7 cellular contexts compared by ENCODE assay signal in genomic region chrX:154541896-154542722, GRCh38. TPM values are rescaled to one million over a fixed set of nuclear protein-coding genes. Genes with fewer than 3 reads are reported as not detected.
DNase-seq lines count a peak whose midpoint lies in the region; ATAC-seq, FAIRE-seq and TF ChIP-seq lines count a peak whose summit lies in the region.

No MANE protein-coding gene starts in this region.

- peak; percentile 95 for FAIRE-seq in HepG2 (lab: Jason Lieb, UNC)

- DNase-seq in HFFc6 (peak; percentile 88), SK-N-SH (no peak), HepG2 (ENCODE audit: low spot score) (peak; percentile 94), NCI-H345 treated with DMSO at 0.1 percent for 48 hours (lab: John Stamatoyannopoulos, UW; ENCODE audit: unreplicated experiment) (no peak)
- DNase-seq in stimulated activated CD8-positive, alpha-beta memory T cell treated with anti-CD3 and anti-CD28 coated beads, Interleukin-7, amount 100 ng/mL, for 4 hours (ENCODE audit: low read depth in 2 of 2) = peak; percentile 52 to 59

- H3K4me1 ChIP-seq in SK-N-SH (ENCODE audit: control insufficient read depth in 1 of 2, insufficient read depth in 2 of 2, low read depth in 1 of 2, low read length in 1 of 2) (peaks cover 16% of the 10 kb centered on the region in 2 experiments; a peak in 3 of 4 replicates), HepG2 (ENCODE audit: insufficient read depth, low read length) (peaks cover 66% of the 10 kb centered on the region)

- peak in 1 of 2 experiments; percentile 88; a peak in 2 of 4 replicates for TF ChIP-seq EP300 in SK-N-SH (IDR thresholded peaks at IDR 0.05; ENCODE audit: borderline replicate concordance in 1 of 2, low read depth in 1 of 2, low read length in 1 of 2)
- peak in 1 of 2 experiments; percentile 93; a peak in 2 of 4 replicates for TF ChIP-seq EP300 in HepG2 (IDR thresholded peaks at IDR 0.05; ENCODE audit: low read depth in 2 of 2, low read length in 2 of 2)
- peak; percentile 77; the same call in 1 of the 2 replicates for TF ChIP-seq EP300 in HepG2 (CRISPR knock-in tag; IDR thresholded peaks at IDR 0.05; ENCODE audit: borderline replicate concordance)

- H3K27ac ChIP-seq in SK-N-SH (ENCODE audit: low read depth in 2 of 2, low read length in 1 of 2) = peak overlapping the region in 1 of 2 experiments; percentile 92; a peak in 3 of 4 replicates
- peak overlapping the region; percentile 100 for H3K27ac ChIP-seq in HepG2 (ENCODE audit: extremely low read length, insufficient read depth, low read length)

- ATAC-seq in HepG2 = peak; percentile 59
- no peak for ATAC-seq in HG03460 (IDR thresholded peaks at IDR 0.05; ENCODE audit: unreplicated experiment)

- H3K9me3 Mint-ChIP-seq in HFFc6 (no peaks in the 10 kb centered on the region), brain (peaks cover 0 to 18% (median 0%) of the 10 kb centered on the region in 5 experiments)

- H3K27ac Mint-ChIP-seq in HFFc6 (peak overlapping the region; percentile 99), brain (peak overlapping the region in 3 of 5 experiments; percentile 53 to 66 (median 64))

- intact Hi-C loops in HepG2 (cut with micrococcal nuclease; ENCODE audit: unreplicated experiment) = no loop called here

- H3K36me3 ChIP-seq in SK-N-SH (replicated peaks in 1 of 2; ENCODE audit: control insufficient read depth in 1 of 2, insufficient read depth in 2 of 2, low read length in 1 of 2) (peaks cover 0 to 3% of the 10 kb centered on the region in 2 experiments), HepG2 (replicated peaks in 1 of 2; ENCODE audit: control insufficient read depth in 1 of 2, insufficient read depth in 2 of 2, low read length in 2 of 2) (0 out of 5 replicates have a peak, but pooled peaks cover 0 to 5% of the 10 kb centered on the region in 2 experiments)

- H3K9ac ChIP-seq in SK-N-SH (peak overlapping the region; percentile 54; the same call in 1 of the 2 replicates), HepG2 (ENCODE audit: insufficient read depth, low read depth, low read length) (peak overlapping the region; percentile 96)

- BruUV-seq in HepG2 (replicated peaks; lab: Mats Ljungman, UMichigan) = no TSS peak

- WGBS in SK-N-SH (ENCODE audit: low lambda C conversion rate) = 14% methylated on average over 8 of the region's 12 CpGs
- 0% methylated on average over 2 of the region's 12 CpGs for WGBS in HepG2 (ENCODE audit: low lambda C conversion rate)

- H3K9me3 ChIP-seq in SK-N-SH = no peaks in the 10 kb centered on the region
- no peaks in the 10 kb centered on the region for H3K9me3 ChIP-seq in HepG2 (ENCODE audit: low read length)

- H3K27me3 Mint-ChIP-seq in HFFc6 (ENCODE audit: insufficient read depth) = no peaks in the 10 kb centered on the region
- no peaks in the 10 kb centered on the region for H3K27me3 Mint-ChIP-seq in brain

- no peaks in the 10 kb centered on the region for H3K9me2 ChIP-seq in SK-N-SH

- no peak for TF ChIP-seq RAD21 in SK-N-SH (IDR thresholded peaks at IDR 0.05; ENCODE audit: low read length)
- TF ChIP-seq RAD21 in HepG2 (CRISPR knock-in tag; IDR thresholded peaks at IDR 0.05) = no peak

- no peak overlapping the region for H2AFZ ChIP-seq in SK-N-SH (ENCODE audit: low read depth)
- no peak overlapping the region for H2AFZ ChIP-seq in HepG2 (ENCODE audit: low read length)

- H3K36me3 Mint-ChIP-seq in HFFc6 (ENCODE audit: low read depth) (peaks cover 22% of the 10 kb centered on the region), brain (peaks cover 4% of the 10 kb centered on the region)

- in situ Hi-C loops in HepG2 (cut with HindIII; ENCODE audit: extremely low pct_ligation_motif_present, low pct_unique_long_range_greater_than_20kb) = loop anchor here (25.0 kb wide), 1 partner anchor 130 kb away; the partner anchor contains the start of genes DNASE1L1 and TAFAZZIN

- TF ChIP-seq CTCF in HFFc6 (IDR thresholded peaks at IDR 0.05) (no peak), SK-N-SH (IDR thresholded peaks at IDR 0.05) (no peak), brain (conservative IDR thresholded peaks at IDR 0.05) (no peak), HepG2 (CRISPR knock-in tag; IDR thresholded peaks at IDR 0.05) (no peak)

- POLR2A ChIA-PET in SK-N-SH (lab: Yijun Ruan, JAX) = interaction anchor here (0.6 to 1.7 kb wide), 2 partner anchors 15 to 107 kb away, joined by 3 to 6 read pairs; no protein-coding TSS in a partner anchor
- POLR2A ChIA-PET in HepG2 (lab: Yijun Ruan, JAX) = interaction anchor here (0.6 to 4.0 kb wide), 13 partner anchors 13 to 172 kb away, joined by 3 to 38 read pairs (median 13); partner anchors contain the start of genes DNASE1L1, EMD, FAM3A and FLNA

- CTCF ChIA-PET in SK-N-SH (lab: Yijun Ruan, JAX) = interaction anchor here (0.7 to 0.8 kb wide), 2 partner anchors 144 to 234 kb away, joined by 3 read pairs; partner anchors contain the start of gene RPL10
- CTCF ChIA-PET in HepG2 (lab: Yijun Ruan, JAX; ENCODE audit: low intra/inter-chr PET ratio, low total read pairs) = no interaction called here

- no peaks in the 10 kb centered on the region for H4K20me1 ChIP-seq in SK-N-SH (ENCODE audit: insufficient read depth)
- 0 out of 2 replicates have a peak, but pooled peaks cover 6% of the 10 kb centered on the region for H4K20me1 ChIP-seq in HepG2 (ENCODE audit: insufficient read depth, low read length)

- H3K4me2 ChIP-seq in SK-N-SH (peak overlapping the region; percentile 67), HepG2 (ENCODE audit: low read depth, low read length) (peak overlapping the region; percentile 93)

- H3K27me3 ChIP-seq in SK-N-SH (ENCODE audit: insufficient read depth) (no peaks in the 10 kb centered on the region; the same call in 1 of the 2 replicates), HepG2 (ENCODE audit: control insufficient read depth in 1 of 2, insufficient read depth in 2 of 2, low read length in 2 of 2) (no peaks in the 10 kb centered on the region; a peak in 1 of 5 replicates)

- TF ChIP-seq POLR2A in HepG2 (IDR thresholded peaks at IDR 0.05; ENCODE audit: insufficient read depth in 1 of 2, low read depth in 2 of 2, low read length in 2 of 2) = no peak; a peak in 2 of 4 replicates

- H3K79me2 ChIP-seq in SK-N-SH (ENCODE audit: insufficient read depth) = peaks cover 42% of the 10 kb centered on the region
- peaks cover 34% of the 10 kb centered on the region for H3K79me2 ChIP-seq in HepG2 (ENCODE audit: insufficient read depth, low read length)

- H3K4me3 ChIP-seq in SK-N-SH (ENCODE audit: low read depth in 2 of 2, low read length in 1 of 2) (0 out of 4 replicates have a peak overlapping the region, but pooled peaks of 1 of the 2 experiments have one; percentile 23), HepG2 (replicated peaks in 1 of 3; ENCODE audit: insufficient read depth in 1 of 3, low read depth in 2 of 3, low read length in 3 of 3) (peak overlapping the region; percentile 54 to 78 (median 72); a peak in 5 of 6 replicates)

- no peaks in the 10 kb centered on the region for H3F3A ChIP-seq in SK-N-SH (replicated peaks; ENCODE audit: insufficient read depth)

- H3K4me1 Mint-ChIP-seq in HFFc6 (ENCODE audit: low read depth) = peaks cover 48% of the 10 kb centered on the region
- H3K4me1 Mint-ChIP-seq in brain = peaks cover 20% of the 10 kb centered on the region

- peak overlapping the region; percentile 58 for H3K4me3 Mint-ChIP-seq in HFFc6
- H3K4me3 Mint-ChIP-seq in brain = peak overlapping the region in 1 of 5 experiments; percentile 40

RNA-seq across cellular contexts. Expression of gene G6PD, which starts 4.5 kb away (rescaled TPM):
- 100 to 1,000 TPM; 119 to 226 (median 192) TPM for total RNA-seq in HFFc6 (2021; fragmentation: NEBNext Ultra II Directional; extraction: Animal tissue kit (Norgen Biotek cat#: 25700))
- polyA plus RNA-seq in SK-N-SH (2012; rRNA removed) (70.1 and 131 TPM in 2 replicates), brain (ENCODE audit: insufficient read depth, low read depth, low replicate concordance) (64.6 TPM), HepG2 (2011; rRNA removed) (18.8 and 19.5 TPM in 2 replicates)
- polyA plus RNA-seq in SK-N-SH (2012; cell fraction: cytosol; rRNA removed) = 45.2 and 75.3 TPM in 2 replicates
- polyA plus RNA-seq in SK-N-SH (2012; cell fraction: nucleus; rRNA removed) = 192 and 210 TPM in 2 replicates
- total RNA-seq in HepG2 (2016; rRNA removed; fragmentation: Illumina TruSeq; extraction: Trizol) = 28.8 and 44.6 TPM in 2 replicates
- total RNA-seq in HepG2 (2016; cell fraction: cytosol; rRNA removed; fragmentation: Illumina TruSeq; extraction: Trizol; ENCODE audit: low read depth) = 31.2 and 32.2 TPM in 2 replicates
- 31.8 and 35.7 TPM in 2 replicates for total RNA-seq in HepG2 (2016; cell fraction: insoluble cytoplasmic fraction; rRNA removed; fragmentation: Illumina TruSeq; extraction: Trizol)
- 17.4 and 19.0 TPM in 2 replicates for total RNA-seq in HepG2 (2016; cell fraction: membrane; rRNA removed; fragmentation: Illumina TruSeq; extraction: Trizol)
- 29.9 and 30.0 TPM in 2 replicates for total RNA-seq in HepG2 (2016; cell fraction: nucleus; rRNA removed; fragmentation: Illumina TruSeq; extraction: Trizol)
- 10.6 and 13.2 TPM in 2 replicates for polyA plus RNA-seq in HepG2 (2011; cell fraction: cytosol; rRNA removed)
- 56.3 and 68.9 TPM in 2 replicates for polyA plus RNA-seq in HepG2 (2011; cell fraction: nucleus; rRNA removed)
- polyA plus RNA-seq in HepG2 (2012) = 42.2 and 78.7 TPM in 2 replicates
- 20.7 and 21.1 TPM in 2 replicates for polyA plus RNA-seq in HepG2 (2016; cell fraction: cytosol; fragmentation: Illumina TruSeq; extraction: Trizol; ENCODE audit: low read depth)
- polyA plus RNA-seq in HepG2 (2016; cell fraction: insoluble cytoplasmic fraction; fragmentation: Illumina TruSeq; extraction: Trizol; ENCODE audit: low read depth) = 81.5 and 118 TPM in 2 replicates
- 27.9 and 29.6 TPM in 2 replicates for polyA plus RNA-seq in HepG2 (2016; cell fraction: membrane; fragmentation: Illumina TruSeq; extraction: Trizol; ENCODE audit: low read depth)
- polyA plus RNA-seq in HepG2 (2016; cell fraction: nucleus; fragmentation: Illumina TruSeq; extraction: Trizol; ENCODE audit: insufficient read depth, low read depth) = 75.8 and 80.5 TPM in 2 replicates
- polyA minus RNA-seq in HepG2 (2011; rRNA and poly(A)+ RNA removed; ENCODE audit: low replicate concordance) = 44.6 and 150 TPM in 2 replicates
- 19.2 and 20.1 TPM in 2 replicates for polyA minus RNA-seq in HepG2 (2011; cell fraction: cytosol; rRNA and poly(A)+ RNA removed)
- polyA minus RNA-seq in HepG2 (2011; cell fraction: nucleus; rRNA and poly(A)+ RNA removed) = 21.4 and 32.2 TPM in 2 replicates

RNA-seq across cellular contexts. Expression of gene IKBKG, which starts 5.3 kb away (rescaled TPM):
- 10 to 100 TPM; 32.5 to 38.9 (median 37.5) TPM for total RNA-seq in HFFc6 (2021; fragmentation: NEBNext Ultra II Directional; extraction: Animal tissue kit (Norgen Biotek cat#: 25700))
- 32.5 and 36.4 TPM in 2 replicates for polyA plus RNA-seq in SK-N-SH (2012; rRNA removed)
- 14.5 and 21.4 TPM in 2 replicates for polyA plus RNA-seq in SK-N-SH (2012; cell fraction: cytosol; rRNA removed)
- polyA plus RNA-seq in SK-N-SH (2012; cell fraction: nucleus; rRNA removed) = 84.0 and 110 TPM in 2 replicates
- polyA plus RNA-seq in brain (ENCODE audit: insufficient read depth, low read depth, low replicate concordance) = 15.2 TPM
- 26.5 and 30.6 TPM in 2 replicates for total RNA-seq in HepG2 (2016; rRNA removed; fragmentation: Illumina TruSeq; extraction: Trizol)
- 5.0 and 5.2 TPM in 2 replicates for total RNA-seq in HepG2 (2016; cell fraction: cytosol; rRNA removed; fragmentation: Illumina TruSeq; extraction: Trizol; ENCODE audit: low read depth)
- total RNA-seq in HepG2 (2016; cell fraction: insoluble cytoplasmic fraction; rRNA removed; fragmentation: Illumina TruSeq; extraction: Trizol) = 23.9 and 32.1 TPM in 2 replicates
- total RNA-seq in HepG2 (2016; cell fraction: membrane; rRNA removed; fragmentation: Illumina TruSeq; extraction: Trizol) = 8.3 and 8.6 TPM in 2 replicates
- total RNA-seq in HepG2 (2016; cell fraction: nucleus; rRNA removed; fragmentation: Illumina TruSeq; extraction: Trizol) = 26.2 and 29.8 TPM in 2 replicates
- polyA plus RNA-seq in HepG2 (2011; rRNA removed) = 44.3 and 57.9 TPM in 2 replicates
- polyA plus RNA-seq in HepG2 (2011; cell fraction: cytosol; rRNA removed) = 37.0 and 45.4 TPM in 2 replicates
- 220 and 234 TPM in 2 replicates for polyA plus RNA-seq in HepG2 (2011; cell fraction: nucleus; rRNA removed)
- polyA plus RNA-seq in HepG2 (2012) = 20.6 and 37.0 TPM in 2 replicates
- polyA plus RNA-seq in HepG2 (2016; cell fraction: cytosol; fragmentation: Illumina TruSeq; extraction: Trizol; ENCODE audit: low read depth) = 3.9 TPM in 2 replicates
- 24.9 and 29.4 TPM in 2 replicates for polyA plus RNA-seq in HepG2 (2016; cell fraction: insoluble cytoplasmic fraction; fragmentation: Illumina TruSeq; extraction: Trizol; ENCODE audit: low read depth)
- polyA plus RNA-seq in HepG2 (2016; cell fraction: membrane; fragmentation: Illumina TruSeq; extraction: Trizol; ENCODE audit: low read depth) = 6.6 and 6.7 TPM in 2 replicates
- 63.5 and 67.1 TPM in 2 replicates for polyA plus RNA-seq in HepG2 (2016; cell fraction: nucleus; fragmentation: Illumina TruSeq; extraction: Trizol; ENCODE audit: insufficient read depth, low read depth)
- 19.1 and 42.7 TPM in 2 replicates for polyA minus RNA-seq in HepG2 (2011; rRNA and poly(A)+ RNA removed; ENCODE audit: low replicate concordance)
- polyA minus RNA-seq in HepG2 (2011; cell fraction: cytosol; rRNA and poly(A)+ RNA removed) = 17.9 and 20.8 TPM in 2 replicates
- 36.8 and 37.0 TPM in 2 replicates for polyA minus RNA-seq in HepG2 (2011; cell fraction: nucleus; rRNA and poly(A)+ RNA removed)

RNA-seq across cellular contexts. Expression of gene FAM3A, which starts 26.1 kb away (rescaled TPM):
- total RNA-seq in HFFc6 (2021; fragmentation: NEBNext Ultra II Directional; extraction: Animal tissue kit (Norgen Biotek cat#: 25700)) = 10 to 100 TPM; 56.9 to 67.8 (median 59.4) TPM
- polyA plus RNA-seq in SK-N-SH (2012; rRNA removed) = 36.7 and 42.1 TPM in 2 replicates
- 17.2 and 28.6 TPM in 2 replicates for polyA plus RNA-seq in SK-N-SH (2012; cell fraction: cytosol; rRNA removed)
- polyA plus RNA-seq in SK-N-SH (2012; cell fraction: nucleus; rRNA removed) = 81.3 and 93.7 TPM in 2 replicates
- polyA plus RNA-seq in brain (ENCODE audit: insufficient read depth, low read depth, low replicate concordance) = 83.7 TPM
- 6.7 and 11.2 TPM in 2 replicates for total RNA-seq in HepG2 (2016; rRNA removed; fragmentation: Illumina TruSeq; extraction: Trizol)
- total RNA-seq in HepG2 (2016; cell fraction: cytosol; rRNA removed; fragmentation: Illumina TruSeq; extraction: Trizol; ENCODE audit: low read depth) = 6.0 and 6.7 TPM in 2 replicates
- total RNA-seq in HepG2 (2016; cell fraction: insoluble cytoplasmic fraction; rRNA removed; fragmentation: Illumina TruSeq; extraction: Trizol) = 6.9 and 11.7 TPM in 2 replicates
- 11.4 and 13.2 TPM in 2 replicates for total RNA-seq in HepG2 (2016; cell fraction: membrane; rRNA removed; fragmentation: Illumina TruSeq; extraction: Trizol)
- total RNA-seq in HepG2 (2016; cell fraction: nucleus; rRNA removed; fragmentation: Illumina TruSeq; extraction: Trizol) = 8.6 and 11.3 TPM in 2 replicates
- 22.7 and 26.0 TPM in 2 replicates for polyA plus RNA-seq in HepG2 (2011; rRNA removed)
- 20.0 and 31.3 TPM in 2 replicates for polyA plus RNA-seq in HepG2 (2011; cell fraction: cytosol; rRNA removed)
- 76.1 and 87.3 TPM in 2 replicates for polyA plus RNA-seq in HepG2 (2011; cell fraction: nucleus; rRNA removed)
- polyA plus RNA-seq in HepG2 (2012) = 11.8 and 16.0 TPM in 2 replicates
- 9.5 and 10.6 TPM in 2 replicates for polyA plus RNA-seq in HepG2 (2016; cell fraction: cytosol; fragmentation: Illumina TruSeq; extraction: Trizol; ENCODE audit: low read depth)
- polyA plus RNA-seq in HepG2 (2016; cell fraction: insoluble cytoplasmic fraction; fragmentation: Illumina TruSeq; extraction: Trizol; ENCODE audit: low read depth) = 6.1 and 11.2 TPM in 2 replicates
- 11.5 and 11.8 TPM in 2 replicates for polyA plus RNA-seq in HepG2 (2016; cell fraction: membrane; fragmentation: Illumina TruSeq; extraction: Trizol; ENCODE audit: low read depth)
- polyA plus RNA-seq in HepG2 (2016; cell fraction: nucleus; fragmentation: Illumina TruSeq; extraction: Trizol; ENCODE audit: insufficient read depth, low read depth) = 22.0 and 23.9 TPM in 2 replicates
- 22.5 and 32.8 TPM in 2 replicates for polyA minus RNA-seq in HepG2 (2011; rRNA and poly(A)+ RNA removed; ENCODE audit: low replicate concordance)
- 9.7 and 11.3 TPM in 2 replicates for polyA minus RNA-seq in HepG2 (2011; cell fraction: cytosol; rRNA and poly(A)+ RNA removed)
- 5.7 and 7.8 TPM in 2 replicates for polyA minus RNA-seq in HepG2 (2011; cell fraction: nucleus; rRNA and poly(A)+ RNA removed)

RNA-seq across cellular contexts. Expression of gene CTAG1A, which starts 42.8 kb away (rescaled TPM):
- not detected for total RNA-seq in HFFc6 (2021; fragmentation: NEBNext Ultra II Directional; extraction: Animal tissue kit (Norgen Biotek cat#: 25700))
- polyA plus RNA-seq in SK-N-SH (2012; rRNA removed) (not detected in 2 replicates), brain (ENCODE audit: insufficient read depth, low read depth, low replicate concordance) (not detected), HepG2 (2011; rRNA removed) (not detected in 2 replicates)
- polyA plus RNA-seq in SK-N-SH (2012; cell fraction: cytosol; rRNA removed) = not detected in 2 replicates
- polyA plus RNA-seq in SK-N-SH (2012; cell fraction: nucleus; rRNA removed) = not detected in 2 replicates
- not detected in 2 replicates for total RNA-seq in HepG2 (2016; rRNA removed; fragmentation: Illumina TruSeq; extraction: Trizol)
- not detected in 2 replicates for total RNA-seq in HepG2 (2016; cell fraction: cytosol; rRNA removed; fragmentation: Illumina TruSeq; extraction: Trizol; ENCODE audit: low read depth)
- not detected in 2 replicates for total RNA-seq in HepG2 (2016; cell fraction: insoluble cytoplasmic fraction; rRNA removed; fragmentation: Illumina TruSeq; extraction: Trizol)
- total RNA-seq in HepG2 (2016; cell fraction: membrane; rRNA removed; fragmentation: Illumina TruSeq; extraction: Trizol) = not detected in 2 replicates
- not detected in 2 replicates for total RNA-seq in HepG2 (2016; cell fraction: nucleus; rRNA removed; fragmentation: Illumina TruSeq; extraction: Trizol)
- polyA plus RNA-seq in HepG2 (2011; cell fraction: cytosol; rRNA removed) = not detected in 2 replicates
- not detected in 2 replicates for polyA plus RNA-seq in HepG2 (2011; cell fraction: nucleus; rRNA removed)
- polyA plus RNA-seq in HepG2 (2012) = not detected in 2 replicates
- polyA plus RNA-seq in HepG2 (2016; cell fraction: cytosol; fragmentation: Illumina TruSeq; extraction: Trizol; ENCODE audit: low read depth) = not detected in 2 replicates
- not detected in 2 replicates for polyA plus RNA-seq in HepG2 (2016; cell fraction: insoluble cytoplasmic fraction; fragmentation: Illumina TruSeq; extraction: Trizol; ENCODE audit: low read depth)
- polyA plus RNA-seq in HepG2 (2016; cell fraction: membrane; fragmentation: Illumina TruSeq; extraction: Trizol; ENCODE audit: low read depth) = not detected in 2 replicates
- polyA plus RNA-seq in HepG2 (2016; cell fraction: nucleus; fragmentation: Illumina TruSeq; extraction: Trizol; ENCODE audit: insufficient read depth, low read depth) = not detected in 2 replicates
- not detected in 2 replicates for polyA minus RNA-seq in HepG2 (2011; rRNA and poly(A)+ RNA removed; ENCODE audit: low replicate concordance)
- not detected in 2 replicates for polyA minus RNA-seq in HepG2 (2011; cell fraction: cytosol; rRNA and poly(A)+ RNA removed)
- polyA minus RNA-seq in HepG2 (2011; cell fraction: nucleus; rRNA and poly(A)+ RNA removed) = not detected in 2 replicates

RNA-seq across cellular contexts. Expression of gene SLC10A3, which starts 51.7 kb away (rescaled TPM):
- total RNA-seq in HFFc6 (2021; fragmentation: NEBNext Ultra II Directional; extraction: Animal tissue kit (Norgen Biotek cat#: 25700)) = 10 to 100 TPM; 34.6 to 46.5 (median 37.7) TPM
- polyA plus RNA-seq in SK-N-SH (2012; rRNA removed) (28.4 and 29.7 TPM in 2 replicates), brain (ENCODE audit: insufficient read depth, low read depth, low replicate concordance) (12.1 TPM), HepG2 (2011; rRNA removed) (11.5 and 13.7 TPM in 2 replicates)
- 11.5 and 21.2 TPM in 2 replicates for polyA plus RNA-seq in SK-N-SH (2012; cell fraction: cytosol; rRNA removed)
- 18.8 and 19.4 TPM in 2 replicates for polyA plus RNA-seq in SK-N-SH (2012; cell fraction: nucleus; rRNA removed)
- total RNA-seq in HepG2 (2016; rRNA removed; fragmentation: Illumina TruSeq; extraction: Trizol) = 10.1 and 10.8 TPM in 2 replicates
- total RNA-seq in HepG2 (2016; cell fraction: cytosol; rRNA removed; fragmentation: Illumina TruSeq; extraction: Trizol; ENCODE audit: low read depth) = 9.0 and 10.7 TPM in 2 replicates
- 7.1 and 10.6 TPM in 2 replicates for total RNA-seq in HepG2 (2016; cell fraction: insoluble cytoplasmic fraction; rRNA removed; fragmentation: Illumina TruSeq; extraction: Trizol)
- total RNA-seq in HepG2 (2016; cell fraction: membrane; rRNA removed; fragmentation: Illumina TruSeq; extraction: Trizol) = 19.7 and 23.5 TPM in 2 replicates
- total RNA-seq in HepG2 (2016; cell fraction: nucleus; rRNA removed; fragmentation: Illumina TruSeq; extraction: Trizol) = 5.5 and 5.9 TPM in 2 replicates
- polyA plus RNA-seq in HepG2 (2011; cell fraction: cytosol; rRNA removed) = 12.8 and 15.4 TPM in 2 replicates
- 12.0 and 13.6 TPM in 2 replicates for polyA plus RNA-seq in HepG2 (2011; cell fraction: nucleus; rRNA removed)
- polyA plus RNA-seq in HepG2 (2012) = 7.8 and 12.5 TPM in 2 replicates
- 16.2 and 21.3 TPM in 2 replicates for polyA plus RNA-seq in HepG2 (2016; cell fraction: cytosol; fragmentation: Illumina TruSeq; extraction: Trizol; ENCODE audit: low read depth)
- 14.1 and 15.3 TPM in 2 replicates for polyA plus RNA-seq in HepG2 (2016; cell fraction: insoluble cytoplasmic fraction; fragmentation: Illumina TruSeq; extraction: Trizol; ENCODE audit: low read depth)
- 27.8 and 30.6 TPM in 2 replicates for polyA plus RNA-seq in HepG2 (2016; cell fraction: membrane; fragmentation: Illumina TruSeq; extraction: Trizol; ENCODE audit: low read depth)
- polyA plus RNA-seq in HepG2 (2016; cell fraction: nucleus; fragmentation: Illumina TruSeq; extraction: Trizol; ENCODE audit: insufficient read depth, low read depth) = 13.1 TPM in 2 replicates
- polyA minus RNA-seq in HepG2 (2011; rRNA and poly(A)+ RNA removed; ENCODE audit: low replicate concordance) = 21.1 and 41.7 TPM in 2 replicates
- 6.5 and 11.1 TPM in 2 replicates for polyA minus RNA-seq in HepG2 (2011; cell fraction: cytosol; rRNA and poly(A)+ RNA removed)
- 2.3 and 2.5 TPM in 2 replicates for polyA minus RNA-seq in HepG2 (2011; cell fraction: nucleus; rRNA and poly(A)+ RNA removed)

Comparison
In these comparisons a context has a peak if more than half of its experiments do, and no peak if none do; other contexts are left out.
1. DNase-seq: peak in HFFc6 (single experiment), HepG2 (single experiment) and stimulated activated CD8-positive, alpha-beta memory T cell treated with anti-CD3 and anti-CD28 coated beads, Interleukin-7, amount 100 ng/mL, for 4 hours (2 of 2); none in SK-N-SH (single experiment) and NCI-H345 treated with DMSO at 0.1 percent for 48 hours (single experiment).